Comparison of ENCODE assay signal across 8 cellular contexts in genomic region chr2:174607989-174608865, GRCh38. TPM values are rescaled to one million over a fixed set of nuclear protein-coding genes. Genes with fewer than 3 reads are reported as not detected.
A peak's percentile ranks its signal among the peaks of the same experiment; 100 is the strongest.
DNase-seq lines count a peak whose midpoint lies in the region; ATAC-seq and TF ChIP-seq lines count a peak whose summit lies in the region.

No MANE protein-coding gene starts in this region.

- H3K27ac Mint-ChIP-seq in CD4-positive, alpha-beta T cell: peak overlapping the region; percentile 86
- H3K27ac Mint-ChIP-seq in activated naive CD4-positive, alpha-beta T cell treated with anti-CD3 and anti-CD28 coated beads, Interleukin-2, amount 50 U/mL, for 24 hours: peak overlapping the region; percentile 99

- DNase-seq in CD4-positive, alpha-beta T cell: no peak
- no peak for DNase-seq in T1000 (lab: John Stamatoyannopoulos, UW)
- no peak for DNase-seq in DMS79 treated with DMSO at 0.1 percent for 48 hours (lab: John Stamatoyannopoulos, UW)
- no peak for DNase-seq in right atrium auricular region (ENCODE audit: low spot score)
- no peak for DNase-seq in AG08396 (ENCODE audit: low spot score)

- no peaks in the 10 kb centered on the region for H3K36me3 ChIP-seq in right atrium auricular region

- H3K4me1 Mint-ChIP-seq in CD4-positive, alpha-beta T cell (ENCODE audit: low read depth): peaks cover 87% of the 10 kb centered on the region
- peaks cover 96% of the 10 kb centered on the region for H3K4me1 Mint-ChIP-seq in activated naive CD4-positive, alpha-beta T cell treated with anti-CD3 and anti-CD28 coated beads, Interleukin-2, amount 50 U/mL, for 24 hours

- H3K9me3 ChIP-seq in CD4-positive, alpha-beta T cell (ENCODE audit: control insufficient read depth, low read length): no peaks in the 10 kb centered on the region
- H3K9me3 ChIP-seq in right atrium auricular region: no peaks in the 10 kb centered on the region

- intact Hi-C loops in CD4-positive, alpha-beta T cell (cut with DNase I, micrococcal nuclease): loop anchor here (2.0 to 10.0 kb wide), 2 partner anchors 79 to 143 kb away; no protein-coding TSS in a partner anchor

- peak overlapping the region; percentile 64 for H3K4me3 Mint-ChIP-seq in CD4-positive, alpha-beta T cell
- peak overlapping the region; percentile 75 for H3K4me3 Mint-ChIP-seq in activated naive CD4-positive, alpha-beta T cell treated with anti-CD3 and anti-CD28 coated beads, Interleukin-2, amount 50 U/mL, for 24 hours

- H3K4me3 ChIP-seq in right atrium auricular region: no peak overlapping the region

- no peaks in the 10 kb centered on the region for H3K27me3 ChIP-seq in CD4-positive, alpha-beta T cell (ENCODE audit: control insufficient read depth, insufficient read depth, low read length)
- no peaks in the 10 kb centered on the region for H3K27me3 ChIP-seq in right atrium auricular region

- TF ChIP-seq CTCF in CD4-positive, alpha-beta T cell (IDR thresholded peaks at IDR 0.05): no peak
- no peak for TF ChIP-seq CTCF in right atrium auricular region (IDR thresholded peaks at IDR 0.05)

- peak; percentile 74 for ATAC-seq in CD4-positive, alpha-beta T cell (ENCODE audit: poor library complexity)
- ATAC-seq in GM19372 (IDR thresholded peaks at IDR 0.05; ENCODE audit: low read depth, unreplicated experiment) (peak; percentile 46), HG03159 (IDR thresholded peaks at IDR 0.05; ENCODE audit: unreplicated experiment) (peak; percentile 76)

- H3K27ac ChIP-seq in CD4-positive, alpha-beta T cell (ENCODE audit: low read depth, low read length): peak overlapping the region; percentile 73
- no peak overlapping the region for H3K27ac ChIP-seq in right atrium auricular region

- CTCF ChIA-PET in CD4-positive, alpha-beta T cell (lab: Charles Lee): interaction anchor here (0.6 to 8.3 kb wide), 5 partner anchors 11 to 79 kb away, joined by 3 to 40 read pairs (median 4); partner anchors contain the start of gene WIPF1

- POLR2A ChIA-PET in CD4-positive, alpha-beta T cell (lab: Charles Lee): interaction anchor here (0.6 to 12.5 kb wide), 7 partner anchors 9 to 79 kb away, joined by 3 to 106 read pairs (median 7); partner anchors contain the start of gene WIPF1

- peaks cover 0 to 28% of the 10 kb centered on the region in 2 donors for H3K4me1 ChIP-seq in right atrium auricular region

- H3K27me3 Mint-ChIP-seq in CD4-positive, alpha-beta T cell: no peaks in the 10 kb centered on the region
- no peaks in the 10 kb centered on the region for H3K27me3 Mint-ChIP-seq in activated naive CD4-positive, alpha-beta T cell treated with anti-CD3 and anti-CD28 coated beads, Interleukin-2, amount 50 U/mL, for 24 hours

- H3K36me3 Mint-ChIP-seq in CD4-positive, alpha-beta T cell (ENCODE audit: low read depth): peaks cover 46% of the 10 kb centered on the region
- H3K36me3 Mint-ChIP-seq in activated naive CD4-positive, alpha-beta T cell treated with anti-CD3 and anti-CD28 coated beads, Interleukin-2, amount 50 U/mL, for 24 hours: peaks cover 11% of the 10 kb centered on the region

- H3K9me3 Mint-ChIP-seq in CD4-positive, alpha-beta T cell: no peaks in the 10 kb centered on the region
- no peaks in the 10 kb centered on the region for H3K9me3 Mint-ChIP-seq in activated naive CD4-positive, alpha-beta T cell treated with anti-CD3 and anti-CD28 coated beads, Interleukin-2, amount 50 U/mL, for 24 hours

RNA-seq across cellular contexts. Expression of gene WIPF1, which starts 10.6 kb away (rescaled TPM):
- total RNA-seq in CD4-positive, alpha-beta T cell: 100 to 1,000 TPM; 237 to 264 TPM
- total RNA-seq in right atrium auricular region: 10 to 100 TPM; 12.3 to 17.5 TPM

Comparison
In these comparisons a context has a peak if more than half of its experiments do, and no peak if none do; other contexts are left out.
1. RNA of gene WIPF1, which starts 10.6 kb away (total RNA-seq): 237 to 264 TPM in CD4-positive, alpha-beta T cell; 12.3 to 17.5 TPM in right atrium auricular region; every median in the first group is over 10 times any median in the second.
2. Peak in every context shown above with its lines, with median percentiles within 50 percentile points of each other: ATAC-seq.